Comparison of ENCODE assay signal across 15 cellular contexts in genomic region chr6:63456734-63457133, GRCh38.
DNase-seq lines count a peak whose midpoint lies in the region; ATAC-seq, FAIRE-seq and TF ChIP-seq lines count a peak whose summit lies in the region.
"Had no signal": no experiment of that assay in that cellular context is flagged by ENCODE, and none has a peak within 500 bp of the region (broad histone marks: within the 10 kb centered on the region; RNA-seq: fewer than 3 reads in every experiment).

No MANE protein-coding gene starts in this region.

- no peaks in the 10 kb centered on the region for H3K23me2 ChIP-seq in H1 (ENCODE audit: low read depth, low read length)

- H2BK5ac ChIP-seq in H1 (ENCODE audit: low read depth, low read length) = no peak overlapping the region

- TF ChIP-seq RAD21 in H1 (IDR thresholded peaks at IDR 0.05 in 1 of 2, conservative IDR thresholded peaks at IDR 0.05 in 1 of 2; ENCODE audit: low read depth in 2 of 2, low read length in 2 of 2) = no peak

- H3K27ac ChIP-seq in GM23338 (ENCODE audit: low read depth) = no peak overlapping the region
- H3K27ac ChIP-seq in H1 (ENCODE audit: low read depth, low read length) = no peak overlapping the region
- H3K27ac ChIP-seq in right lobe of liver = peak overlapping the region; percentile 85 to 96 (median 92)

- H3K4me3 ChIP-seq in GM23338 = no peak overlapping the region
- no peak overlapping the region for H3K4me3 ChIP-seq in H1 (ENCODE audit: extremely low read depth in 1 of 4, insufficient read depth in 2 of 4, low read depth in 3 of 4, low read length in 4 of 4)
- no peak overlapping the region for H3K4me3 ChIP-seq in right lobe of liver

- H3K9me2 ChIP-seq in GM23338 (ENCODE audit: insufficient read depth) = no peaks in the 10 kb centered on the region

- H3K4me1 ChIP-seq in GM23338 (ENCODE audit: insufficient read depth) = no peaks in the 10 kb centered on the region
- H3K4me1 ChIP-seq in H1 (replicated peaks in 1 of 4; ENCODE audit: control insufficient read depth in 3 of 4, insufficient read depth in 4 of 4, low read length in 3 of 4) = no peaks in the 10 kb centered on the region
- peaks cover 0 to 32% (median 9%) of the 10 kb centered on the region in 4 donors for H3K4me1 ChIP-seq in right lobe of liver

- H3K23ac ChIP-seq in H1 (ENCODE audit: insufficient read length) = no peak overlapping the region

- POLR2A ChIA-PET in H1 (lab: Charles Lee; ENCODE audit: partially characterized antibody) = no interaction called here

- H3K79me1 ChIP-seq in H1 (ENCODE audit: low read depth, low read length) = no peaks in the 10 kb centered on the region

- no peak overlapping the region for H4K91ac ChIP-seq in H1 (replicated peaks; ENCODE audit: insufficient read length, low read length)

- no peak overlapping the region for H2BK120ac ChIP-seq in H1 (replicated peaks; ENCODE audit: low read depth, low read length)

- no peaks in the 10 kb centered on the region for H3K36me3 Mint-ChIP-seq in GM23338 (ENCODE audit: low read depth)
- H3K36me3 Mint-ChIP-seq: CD14-positive monocyte; CD8-positive, alpha-beta T cell had no signal

- no peak overlapping the region for H2BK15ac ChIP-seq in H1 (ENCODE audit: low read length)

- H2AK5ac ChIP-seq in H1 (ENCODE audit: low read depth, low read length) = no peak overlapping the region

- H3K4me2 ChIP-seq in GM23338 = no peak overlapping the region
- no peak overlapping the region for H3K4me2 ChIP-seq in H1 (ENCODE audit: insufficient read depth in 1 of 2, low read depth in 2 of 2, low read length in 2 of 2)

- TF ChIP-seq CTCF in GM23338 (conservative IDR thresholded peaks at IDR 0.05; ENCODE audit: low read depth in 2 of 2) = no peak
- TF ChIP-seq CTCF in H1 (IDR thresholded peaks at IDR 0.05; ENCODE audit: control extremely low read depth in 1 of 3, insufficient read depth in 1 of 3, low read depth in 1 of 3, low read length in 3 of 3) = no peak
- TF ChIP-seq CTCF in right lobe of liver (IDR thresholded peaks at IDR 0.05) = no peak

- no peak overlapping the region for H3K4me3 Mint-ChIP-seq in GM23338
- H3K4me3 Mint-ChIP-seq: CD14-positive monocyte; CD8-positive, alpha-beta T cell had no signal

- H3K9me3 ChIP-seq in H1 (ENCODE audit: insufficient read depth in 2 of 2, low read depth in 1 of 2, low read length in 1 of 2) (no peaks in the 10 kb centered on the region), right lobe of liver (no peaks in the 10 kb centered on the region)

- H3K36me3 ChIP-seq in GM23338 (ENCODE audit: insufficient read depth) (no peaks in the 10 kb centered on the region), H1 (ENCODE audit: control insufficient read depth in 2 of 4, insufficient read depth in 4 of 4, low read length in 3 of 4) (no peaks in the 10 kb centered on the region), right lobe of liver (no peaks in the 10 kb centered on the region)

- H4K5ac ChIP-seq in H1 (ENCODE audit: insufficient read length, low read depth, low read length) = no peak overlapping the region

- no peaks in the 10 kb centered on the region for H3K27me3 Mint-ChIP-seq in GM23338 (ENCODE audit: insufficient read depth, low read depth, poor library complexity)

- peak overlapping the region; percentile 80; the same call in 1 of the 2 replicates for H2AFZ ChIP-seq in GM23338
- peak overlapping the region; percentile 85 for H2AFZ ChIP-seq in H1 (ENCODE audit: low read length)

- H2BK12ac ChIP-seq in H1 (ENCODE audit: low read depth, low read length) = no peak overlapping the region

- ATAC-seq in GM23338 (no peak), right lobe of liver (no peak), HG03565 (IDR thresholded peaks at IDR 0.05; ENCODE audit: unreplicated experiment) (no peak)
- no peak for ATAC-seq in activated CD4-positive, CD25-positive, alpha-beta regulatory T cell treated with anti-CD3 and anti-CD28 coated beads, Interleukin-2, amount 50 U/mL, for 24 hours
- ATAC-seq: CD8-positive, alpha-beta T cell had no signal

- H3K27ac Mint-ChIP-seq in GM23338 = no peak overlapping the region
- H3K27ac Mint-ChIP-seq: CD14-positive monocyte; CD8-positive, alpha-beta T cell had no signal

- FAIRE-seq in H1 (lab: Jason Lieb, UNC) = no peak
- FAIRE-seq: GM12892, GM19239, HTR-8/SVneo had no signal

- CTCF ChIA-PET in H1 (lab: Charles Lee; ENCODE audit: partially characterized antibody) = no interaction called here

- intact Hi-C loops in right lobe of liver (cut with DNase I) = loop anchor here (10.0 kb wide), 2 partner anchors 58 to 102 kb away; no protein-coding TSS in a partner anchor

- no peak overlapping the region for H2BK20ac ChIP-seq in H1 (ENCODE audit: low read length)

- H3K56ac ChIP-seq in H1 (replicated peaks; ENCODE audit: insufficient read length, low read depth, low read length) = no peak overlapping the region

- peaks cover 21% of the 10 kb centered on the region for H3K9me3 Mint-ChIP-seq in GM23338
- H3K9me3 Mint-ChIP-seq: CD8-positive, alpha-beta T cell had no signal

- H4K8ac ChIP-seq in H1 (ENCODE audit: extremely low read depth, insufficient read depth, low read length) = no peak overlapping the region

- H4K20me1 ChIP-seq in GM23338 (replicated peaks; ENCODE audit: insufficient read depth) (no peaks in the 10 kb centered on the region), H1 (replicated peaks in 1 of 2; ENCODE audit: control insufficient read depth in 1 of 2, insufficient read depth in 2 of 2, low read length in 2 of 2) (no peaks in the 10 kb centered on the region)

- H3K4me1 Mint-ChIP-seq in GM23338 = no peaks in the 10 kb centered on the region; the same call in 2 of the 3 replicates
- H3K4me1 Mint-ChIP-seq: CD14-positive monocyte had no signal

- H3K79me2 ChIP-seq in GM23338 (replicated peaks; ENCODE audit: insufficient read depth) = no peaks in the 10 kb centered on the region
- no peaks in the 10 kb centered on the region for H3K79me2 ChIP-seq in H1 (ENCODE audit: control insufficient read depth in 1 of 2, insufficient read depth in 2 of 2, low read length in 2 of 2)

- DNase-seq in GM23338 (ENCODE audit: low spot score) (peak; percentile 17), H1 (ENCODE audit: low read depth in 1 of 2, low spot score in 2 of 2) (no peak), right lobe of liver (no peak), NCI-H2227 treated with DMSO at 0.1 percent for 48 hours (lab: John Stamatoyannopoulos, UW) (no peak)
- DNase-seq in activated CD4-positive, alpha-beta T cell treated with anti-CD3 and anti-CD28 coated beads, Interleukin-2, amount 50 U/mL, for 1 hour = no peak
- DNase-seq: CD8-positive, alpha-beta T cell; COR-L47; DND-41; GDM1 had no signal

- no peak for TF ChIP-seq EP300 in H1 (IDR thresholded peaks at IDR 0.05; ENCODE audit: borderline replicate concordance in 1 of 2, low read depth in 2 of 2, low read length in 2 of 2)

- no peaks in the 10 kb centered on the region for H3K27me3 ChIP-seq in GM23338 (ENCODE audit: insufficient read depth)
- no peaks in the 10 kb centered on the region for H3K27me3 ChIP-seq in H1 (replicated peaks in 1 of 4; ENCODE audit: control insufficient read depth in 3 of 4, extremely low read depth in 1 of 4, insufficient read depth in 3 of 4, low read length in 3 of 4)
- H3K27me3 ChIP-seq in right lobe of liver = no peaks in the 10 kb centered on the region

- H3F3A ChIP-seq in GM23338 (replicated peaks; ENCODE audit: low read depth) = no peaks in the 10 kb centered on the region

- H3K9ac ChIP-seq in H1 (replicated peaks in 1 of 4; ENCODE audit: extremely low read depth in 1 of 4, low read depth in 3 of 4, low read length in 3 of 4) = no peak overlapping the region

- H3K14ac ChIP-seq in H1 (ENCODE audit: insufficient read length) = no peak overlapping the region

- TF ChIP-seq POLR2A in H1 (IDR thresholded peaks at IDR 0.05; ENCODE audit: control extremely low read depth in 1 of 2, low read depth in 2 of 2, low read length in 2 of 2) (no peak), right lobe of liver (IDR thresholded peaks at IDR 0.05) (no peak)

- no peak overlapping the region for H3K4ac ChIP-seq in H1 (replicated peaks; ENCODE audit: insufficient read length, low read depth, low read length)

- H3K18ac ChIP-seq in H1 (ENCODE audit: extremely low read depth, low read length) = no peak overlapping the region

TF ChIP-seq in GM23338, 12 proteins besides CTCF, POLR2A, EP300 and RAD21 (continues in another document):
- TF ChIP-seq EZH2 (IDR thresholded peaks at IDR 0.05; ENCODE audit: low read depth, unreplicated experiment) = no peak
- no peak for TF ChIP-seq JUNB (IDR thresholded peaks at IDR 0.05; ENCODE audit: unreplicated experiment)
- TF ChIP-seq NANOG (IDR thresholded peaks at IDR 0.05; ENCODE audit: borderline replicate concordance) = no peak
- TF ChIP-seq POLR2AphosphoS5 (IDR thresholded peaks at IDR 0.05; ENCODE audit: low read depth) = no peak

TF ChIP-seq in H1, 55 proteins besides CTCF, POLR2A, EP300 and RAD21:
- no peak for TF ChIP-seq SAP30 (IDR thresholded peaks at IDR 0.05; ENCODE audit: insufficient read depth, insufficient replicate concordance, low read length)
- TF ChIP-seq TCF12 (IDR thresholded peaks at IDR 0.05; ENCODE audit: low read depth, low read length) = no peak
- TF ChIP-seq E2F6 (IDR thresholded peaks at IDR 0.05) = no peak
TF ChIP-seq in H1: peak in this region for 0.

Comparison
In these comparisons a context has a peak if more than half of its experiments do, and no peak if none do; other contexts are left out.
1. H3K27ac ChIP-seq: peak in right lobe of liver (3 of 3); none in GM23338 (single experiment) and H1 (single experiment).